Comparison of ENCODE assay signal across 1 cellular context in genomic region chr20:17959257-17959627, GRCh38.
A peak's percentile ranks its signal among the peaks of the same experiment; 100 is the strongest.
TF ChIP-seq lines count a peak whose summit lies in the region.

No MANE protein-coding gene starts in this region.

TF ChIP-seq in K562, 482 proteins besides CTCF, POLR2A, EP300 and RAD21 (continued from another document):
- TF ChIP-seq GTF3C2 (IDR thresholded peaks at IDR 0.05; ENCODE audit: borderline replicate concordance, extremely low read depth, insufficient read length) (no peak), ZNF436 (CRISPR knock-in tag; IDR thresholded peaks at IDR 0.05) (no peak), ZNF766 (CRISPR knock-in tag; conservative IDR thresholded peaks at IDR 0.05) (0 out of 2 replicates have a peak, but pooled peaks have one; percentile 3), SMARCA5 (IDR thresholded peaks at IDR 0.05) (no peak), YY1 (IDR thresholded peaks at IDR 0.05; ENCODE audit: borderline replicate concordance in 1 of 3, control insufficient read depth in 1 of 3, extremely low read depth in 1 of 3, insufficient read depth in 3 of 3, insufficient read length in 1 of 3, insufficient replicate concordance in 2 of 3, low read depth in 1 of 3, low read length in 2 of 3) (peak in 1 of 3 experiments; percentile 15)
